In the genomic region with DNA sequence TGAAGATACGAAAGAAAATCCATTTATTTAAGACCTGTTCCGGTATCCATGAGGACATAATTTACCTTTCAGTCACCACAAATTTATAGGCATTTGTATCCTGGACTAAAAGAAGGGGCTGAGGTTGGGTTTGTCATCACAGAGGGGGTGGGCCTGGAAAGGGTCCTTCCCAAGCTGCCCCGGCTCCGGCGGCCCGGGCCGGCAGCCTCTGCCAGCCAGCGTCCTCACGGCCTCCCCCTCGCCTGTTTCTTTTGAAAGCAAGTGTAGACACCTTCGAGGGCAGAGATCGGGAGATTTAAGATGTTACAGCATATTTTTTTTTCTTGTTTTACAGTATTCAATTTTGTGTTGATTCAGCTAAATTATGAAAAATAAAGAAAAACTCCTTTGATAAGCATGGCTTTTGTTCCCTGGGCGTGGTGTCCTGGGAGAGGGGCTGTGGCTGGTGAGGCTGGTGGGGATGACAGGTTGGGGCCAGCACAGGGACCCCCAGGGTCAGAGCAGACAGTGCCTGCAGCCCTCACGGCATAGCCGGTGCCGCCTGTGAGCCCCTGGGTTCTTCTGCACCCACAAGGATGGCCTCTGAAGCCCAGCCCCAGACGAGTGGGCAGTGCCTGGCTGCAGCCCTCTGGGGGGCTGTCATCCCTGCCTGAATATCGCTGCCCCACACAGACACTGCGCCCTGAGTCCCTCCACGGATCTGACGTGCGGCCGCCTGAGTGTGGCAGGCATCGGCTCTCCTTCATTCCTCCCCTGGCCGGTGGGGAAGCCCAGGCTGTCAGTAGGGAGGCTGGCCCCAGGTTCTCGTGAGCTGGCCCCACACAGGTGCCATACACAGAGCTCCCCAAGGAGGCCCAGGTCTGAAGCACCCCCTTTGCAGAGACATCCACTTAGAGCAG, we compare ENCODE assay signal across 16 cellular contexts.
DNase-seq lines count a peak whose midpoint lies in the region; ATAC-seq, FAIRE-seq and TF ChIP-seq lines count a peak whose summit lies in the region.
"Had no signal": no experiment of that assay in that cellular context is flagged by ENCODE, and none has a peak within 500 bp of the region (broad histone marks: within the 10 kb centered on the region; RNA-seq: fewer than 3 reads in every experiment).

No MANE protein-coding gene starts in this region.

- ATAC-seq in heart right ventricle (no peak), GM21526 (IDR thresholded peaks at IDR 0.05; ENCODE audit: low FRiP score, unreplicated experiment) (no peak), GM21825 (IDR thresholded peaks at IDR 0.05; ENCODE audit: unreplicated experiment) (no peak)

- no peaks in the 10 kb centered on the region for H3K36me3 ChIP-seq in right atrium auricular region
- no peaks in the 10 kb centered on the region for H3K36me3 ChIP-seq in heart right ventricle

- 83 to 86% methylated on average over 26 of the region's 26 CpGs for WGBS in heart right ventricle, 2 donors

- H3K9me3 Mint-ChIP-seq in chondrocyte (ENCODE audit: low read depth) = no peaks in the 10 kb centered on the region
- H3K9me3 Mint-ChIP-seq: CD4-positive, alpha-beta memory T cell had no signal

- no peaks in the 10 kb centered on the region for H3K36me3 Mint-ChIP-seq in chondrocyte (ENCODE audit: low read depth)
- H3K36me3 Mint-ChIP-seq: CD4-positive, alpha-beta memory T cell had no signal

- H3K27me3 ChIP-seq in right atrium auricular region = no peaks in the 10 kb centered on the region
- H3K27me3 ChIP-seq in heart right ventricle = peaks cover 0 to 25% (median 7%) of the 10 kb centered on the region in 7 donors

- H3K4me1 ChIP-seq in right atrium auricular region (no peaks in the 10 kb centered on the region), heart right ventricle (no peaks in the 10 kb centered on the region)

- intact Hi-C loops in heart right ventricle (cut with DNase I) = no loop called here

- FAIRE-seq in urothelium cell line (lab: Jason Lieb, UNC) = no peak
- FAIRE-seq: H1 had no signal

- H3K27me3 Mint-ChIP-seq in chondrocyte (ENCODE audit: low read depth) = no peaks in the 10 kb centered on the region
- H3K27me3 Mint-ChIP-seq: CD4-positive, alpha-beta memory T cell had no signal

- DNase-seq in right atrium auricular region (ENCODE audit: low spot score) (peak; percentile 36), heart right ventricle (no peak), chondrocyte (ENCODE audit: low spot score) (peak; percentile 83), mesenteric fat pad (ENCODE audit: low spot score) (peak; percentile 83), urothelium cell line (ENCODE audit: low spot score) (peak; percentile 2), SW 1271 (lab: John Stamatoyannopoulos, UW) (no peak)
- DNase-seq: CD4-positive, alpha-beta memory T cell; GF-D8; Kasumi-1; NCI-H187 treated with DMSO at 0.1 percent for 48 hours; NCI-H446 treated with DMSO at 0.1 percent for 48 hours; NCI-H774 had no signal

- H3K4me3 Mint-ChIP-seq in chondrocyte (ENCODE audit: unreplicated experiment) = no peak overlapping the region
- H3K4me3 Mint-ChIP-seq: B cell; CD4-positive, alpha-beta memory T cell had no signal

- no peaks in the 10 kb centered on the region for H3K4me1 Mint-ChIP-seq in chondrocyte (ENCODE audit: low read depth)
- H3K4me1 Mint-ChIP-seq: B cell; CD4-positive, alpha-beta memory T cell had no signal

- TF ChIP-seq CTCF in right atrium auricular region (IDR thresholded peaks at IDR 0.05) (no peak), heart right ventricle (IDR thresholded peaks at IDR 0.05) (no peak), chondrocyte (IDR thresholded peaks at IDR 0.05) (no peak)

- H3K4me3 ChIP-seq in right atrium auricular region (no peak overlapping the region), heart right ventricle (no peak overlapping the region)

- H3K27ac ChIP-seq in right atrium auricular region (no peak overlapping the region), heart right ventricle (no peak overlapping the region)

- no peak overlapping the region for H3K27ac Mint-ChIP-seq in chondrocyte (ENCODE audit: unreplicated experiment)
- H3K27ac Mint-ChIP-seq: B cell; CD4-positive, alpha-beta memory T cell had no signal

- H3K9me3 ChIP-seq in right atrium auricular region (no peaks in the 10 kb centered on the region), heart right ventricle (no peaks in the 10 kb centered on the region)

Comparison
In these comparisons a context has a peak if more than half of its experiments do, and no peak if none do; other contexts are left out.
1. DNase-seq: peak in right atrium auricular region (single experiment), chondrocyte (single experiment), mesenteric fat pad (single experiment) and urothelium cell line (single experiment); none in heart right ventricle (0 of 2) and SW 1271 (0 of 2).